Comparison of ENCODE assay signal across 18 cellular contexts in genomic region chr6:37426058-37426944, GRCh38.
"Had no signal": no experiment of that assay in that cellular context is flagged by ENCODE, and none has a peak within 500 bp of the region (broad histone marks: within the 10 kb centered on the region; RNA-seq: fewer than 3 reads in every experiment).

No MANE protein-coding gene starts in this region.

- ATAC-seq: Panc1 had no signal

- DNase-seq: Kasumi-1, KG1, MM.1S, NCI-H1092 treated with DMSO at 0.1 percent for 48 hours, NCI-H1436, NCI-H187, NCI-H2029, NCI-H2081 treated with DMSO at 0.1 percent for 48 hours, NCI-H2171, NCI-H345, NCI-H446 treated with DMSO at 0.1 percent for 48 hours, NCI-H510A treated with DMSO at 0.1 percent for 48 hours, NCI-H526, SHP77, SK-N-SH, SW 1271 had no signal

- H3K27ac ChIP-seq: RWPE1 had no signal

- H3K9me2 ChIP-seq: SK-N-SH had no signal

- H3K4me2 ChIP-seq: SK-N-SH had no signal

- H3K9me3 ChIP-seq: SK-N-SH had no signal

- H3K9ac ChIP-seq: SK-N-SH had no signal
